26 cellular contexts compared by ENCODE assay signal in the genomic region with DNA sequence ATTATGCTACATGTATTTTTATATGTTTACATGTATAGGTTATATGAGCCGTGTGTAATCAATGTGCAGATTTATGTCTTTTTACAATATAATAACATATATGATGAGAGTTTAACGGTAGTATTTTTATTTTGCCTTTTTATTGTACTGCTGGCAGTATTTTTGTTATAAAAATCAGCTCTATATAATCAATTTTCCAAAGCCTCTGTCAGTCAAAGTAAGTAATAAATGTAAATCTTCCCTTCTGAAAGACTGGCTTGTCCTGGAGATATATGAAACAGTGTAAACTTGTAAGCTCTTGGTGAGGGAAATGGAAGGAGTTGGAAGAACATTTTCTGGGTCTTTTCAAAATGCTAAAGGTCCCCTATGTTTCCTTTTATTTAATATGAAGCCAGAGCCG.
"Had no signal": no experiment of that assay in that cellular context is flagged by ENCODE, and none has a peak within 500 bp of the region (broad histone marks: within the 10 kb centered on the region; RNA-seq: fewer than 3 reads in every experiment).

No MANE protein-coding gene starts in this region.

- H3K9me3 ChIP-seq: colonic mucosa, esophagus squamous epithelium, gastroesophageal sphincter, left lung, lower lobe of right lung, mucosa of descending colon had no signal

- H3K4me3 ChIP-seq: colonic mucosa, esophagus squamous epithelium, gastroesophageal sphincter, heart right ventricle, left lung, lower lobe of right lung, mucosa of descending colon had no signal

- FAIRE-seq: endometrium, keratinocyte had no signal

- H3K27me3 Mint-ChIP-seq: dendritic cell treated with granulocyte-macrophage colony-stimulating factor and Interleukin-4, amounts not matched to agents 40 ng/mL and 50 ng/mL, for 4 days; effector memory CD8-positive, alpha-beta T cell; naive B cell; naive thymus-derived CD8-positive, alpha-beta T cell had no signal

- H3K4me3 Mint-ChIP-seq: dendritic cell treated with granulocyte-macrophage colony-stimulating factor and Interleukin-4, amounts not matched to agents 40 ng/mL and 50 ng/mL, for 4 days; effector memory CD8-positive, alpha-beta T cell; endodermal cell; mesothelial cell of epicardium; naive thymus-derived CD8-positive, alpha-beta T cell had no signal

- H3K4me1 Mint-ChIP-seq: endodermal cell had no signal

- H3K4me1 ChIP-seq: colonic mucosa, esophagus squamous epithelium, foreskin keratinocyte had no signal

- H3K27ac Mint-ChIP-seq: dendritic cell treated with granulocyte-macrophage colony-stimulating factor and Interleukin-4, amounts not matched to agents 40 ng/mL and 50 ng/mL, for 4 days; effector memory CD8-positive, alpha-beta T cell; endodermal cell; mesothelial cell of epicardium; naive thymus-derived CD8-positive, alpha-beta T cell had no signal

- DNase-seq: colonic mucosa; cortex of kidney; effector CD8-positive, alpha-beta T cell; effector memory CD8-positive, alpha-beta T cell; endodermal cell; erythroblast; esophagus squamous epithelium; foreskin keratinocyte; head of caudate nucleus; heart right ventricle; hippocampal formation; left colon; left lung; left ventricle myocardium superior; lower lobe of right lung; mesenchymal stem cell; mucosa of descending colon; naive B cell; naive thymus-derived CD8-positive, alpha-beta T cell had no signal

- ATAC-seq: effector memory CD8-positive, alpha-beta T cell; esophagus mucosa; foreskin keratinocyte; gastroesophageal sphincter; heart right ventricle; left colon; left lung; left ventricle myocardium superior; lower lobe of right lung; mucosa of descending colon; naive thymus-derived CD8-positive, alpha-beta T cell had no signal

- H3K27ac ChIP-seq: colonic mucosa, epithelial cell of prostate, esophagus squamous epithelium, foreskin keratinocyte, gastroesophageal sphincter, heart right ventricle, left lung, lower lobe of right lung had no signal

- H3K9me3 Mint-ChIP-seq: dendritic cell treated with granulocyte-macrophage colony-stimulating factor and Interleukin-4, amounts not matched to agents 40 ng/mL and 50 ng/mL, for 4 days; effector memory CD8-positive, alpha-beta T cell; endodermal cell had no signal
